21 cellular contexts compared by ENCODE assay signal in the genomic region with DNA sequence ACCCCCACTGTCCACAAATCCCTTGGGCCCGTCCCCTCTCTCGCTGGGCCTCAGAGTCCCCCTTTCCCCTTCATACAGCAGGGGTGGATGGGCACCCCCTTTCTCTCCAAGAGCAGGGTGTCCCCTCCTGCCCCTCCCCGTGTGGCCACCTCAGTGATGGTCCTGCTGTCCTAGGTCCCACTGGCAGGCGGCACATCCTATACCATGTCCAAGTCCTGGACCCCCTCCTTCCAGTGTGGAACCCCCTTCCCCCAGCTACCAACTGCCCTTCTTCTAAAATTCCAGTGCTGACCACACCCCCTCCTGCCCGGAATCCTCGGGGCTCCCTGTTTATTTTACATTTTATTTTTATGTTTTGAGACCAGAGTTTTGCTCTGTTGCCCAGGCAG. TPM values are rescaled to one million over a fixed set of nuclear protein-coding genes. Genes with fewer than 3 reads are reported as not detected.
DNase-seq lines count a peak whose midpoint lies in the region; ATAC-seq, FAIRE-seq and TF ChIP-seq lines count a peak whose summit lies in the region.
"Had no signal": no experiment of that assay in that cellular context is flagged by ENCODE, and none has a peak within 500 bp of the region (broad histone marks: within the 10 kb centered on the region; RNA-seq: fewer than 3 reads in every experiment).

No MANE protein-coding gene starts in this region.

- no peak overlapping the region for H3K23ac ChIP-seq in H9 (ENCODE audit: insufficient read length, low read depth, low read length)

- peak overlapping the region; percentile 59 to 77 for H3K4me3 Mint-ChIP-seq in H9
- peak overlapping the region; percentile 21 for H3K4me3 Mint-ChIP-seq in dendritic cell treated with granulocyte-macrophage colony-stimulating factor and Interleukin-4, amounts not matched to agents 40 ng/mL and 50 ng/mL, for 4 days
- peak overlapping the region; percentile 42 to 86 (median 66) for H3K4me3 Mint-ChIP-seq in naive thymus-derived CD8-positive, alpha-beta T cell
- H3K4me3 Mint-ChIP-seq: activated CD4-positive, alpha-beta T cell treated with anti-CD3 and anti-CD28 coated beads, Interleukin-2, amount 10 ng/mL, durations not matched to agents 24 days and 14 days had no signal

- H2AK5ac ChIP-seq in H9 (ENCODE audit: insufficient read length, low read length): no peak overlapping the region

- intact Hi-C loops in dendritic cell treated with granulocyte-macrophage colony-stimulating factor and Interleukin-4, amounts not matched to agents 40 ng/mL and 50 ng/mL, for 4 days (cut with micrococcal nuclease): no loop called here

- H3K36me3 ChIP-seq in Peyer's patch: no peaks in the 10 kb centered on the region
- H3K36me3 ChIP-seq: colonic mucosa, gastrocnemius medialis, MG63, transverse colon had no signal

- no peak overlapping the region for H3K27ac ChIP-seq in A549
- H3K27ac ChIP-seq in H9 (ENCODE audit: insufficient read length, low read depth, low read length): no peak overlapping the region
- H3K27ac ChIP-seq in foreskin keratinocyte: no peak overlapping the region
- H3K27ac ChIP-seq in Peyer's patch: no peak overlapping the region
- H3K27ac ChIP-seq: colonic mucosa, transverse colon had no signal

- H3K23me2 ChIP-seq in H9 (ENCODE audit: insufficient read length, low read depth, low read length, poor library complexity, severe bottlenecking): peaks cover 14% of the 10 kb centered on the region

- H3K4ac ChIP-seq in H9 (ENCODE audit: low read depth, low read length): no peak overlapping the region

- H4K20me1 ChIP-seq in H9 (ENCODE audit: control insufficient read depth, insufficient read depth, insufficient read length): no peaks in the 10 kb centered on the region

- H3K79me2 ChIP-seq in H9 (ENCODE audit: insufficient read depth, low read length): no peaks in the 10 kb centered on the region

- no peak overlapping the region for H4K8ac ChIP-seq in H9 (replicated peaks; ENCODE audit: insufficient read length, low read depth, low read length)

- no peak for FAIRE-seq in A549 (lab: Jason Lieb, UNC)
- FAIRE-seq: TTC549 had no signal

- H3K18ac ChIP-seq in H9 (ENCODE audit: insufficient read length, low read depth, low read length): no peak overlapping the region

- H2BK15ac ChIP-seq in H9 (ENCODE audit: low read depth, low read length): no peak overlapping the region

- WGBS in A549 (ENCODE audit: missing lambda C conversion rate): 33% methylated on average over 4 of the region's 6 CpGs
- no CpG with 5 or more reads among the region's 6 CpGs for WGBS in H9 (ENCODE audit: extremely low coverage, insufficient read length, low lambda C conversion rate)

- H3K4me2 ChIP-seq in A549: peak overlapping the region; percentile 77
- peak overlapping the region; percentile 48 for H3K4me2 ChIP-seq in H9 (ENCODE audit: insufficient read depth, insufficient read length, low read length)

- TF ChIP-seq RAD21 in A549 (conservative IDR thresholded peaks at IDR 0.05 in 1 of 2, IDR thresholded peaks at IDR 0.05 in 1 of 2): no peak

- no peak overlapping the region for H4K91ac ChIP-seq in H9 (ENCODE audit: insufficient read length, low read depth, low read length)

- TF ChIP-seq POLR2A in A549 (IDR thresholded peaks at IDR 0.05; ENCODE audit: low read length): no peak
- no peak for TF ChIP-seq POLR2A in Peyer's patch (IDR thresholded peaks at IDR 0.05)

- TF ChIP-seq CTCF in A549 (IDR thresholded peaks at IDR 0.05) (no peak), H9 (conservative IDR thresholded peaks at IDR 0.05) (no peak), foreskin keratinocyte (conservative IDR thresholded peaks at IDR 0.05) (no peak), Peyer's patch (IDR thresholded peaks at IDR 0.05) (no peak)

- DNase-seq in A549 (ENCODE audit: low read depth in 1 of 2, low spot score in 1 of 2) (no peak), H9 (no peak), hepatic stellate cell (ENCODE audit: low spot score) (no peak), foreskin keratinocyte (no peak), Peyer's patch (no peak)
- no peak for DNase-seq in naive thymus-derived CD8-positive, alpha-beta T cell
- DNase-seq: activated CD4-positive, alpha-beta T cell treated with anti-CD3 and anti-CD28 coated beads, Interleukin-2, amount 10 ng/mL, durations not matched to agents 24 days and 14 days; activated naive CD4-positive, alpha-beta T cell; colonic mucosa; gastrocnemius medialis; GOT3; MG63; NCI-H1694; NCI-H2227 treated with DMSO at 0.1 percent for 48 hours; NCI-H82; stimulated activated CD4-positive, alpha-beta T cell treated with anti-CD3 and anti-CD28 coated beads, Interleukin-12 subunit alpha, Interleukin-12 subunit beta, amount 100 ng/mL, for 4 hours; transverse colon had no signal

- H3K9me3 ChIP-seq in A549 (no peaks in the 10 kb centered on the region), H9 (ENCODE audit: control insufficient read depth, low read depth, low read length) (no peaks in the 10 kb centered on the region), Peyer's patch (peaks cover 0 to 10% (median 0%) of the 10 kb centered on the region in 4 donors)
- H3K9me3 ChIP-seq: colonic mucosa, MG63 had no signal

- no peak; a peak in 1 of 6 replicates for ATAC-seq in A549
- no peak for ATAC-seq in naive thymus-derived CD8-positive, alpha-beta T cell
- ATAC-seq in HG02678 (IDR thresholded peaks at IDR 0.05; ENCODE audit: unreplicated experiment): no peak
- ATAC-seq in foreskin keratinocyte: no peak
- ATAC-seq: gastrocnemius medialis had no signal

- peak overlapping the region; percentile 14; the same call in 1 of the 2 replicates for H3K14ac ChIP-seq in H9 (ENCODE audit: insufficient read depth, low read length)

- H3K9ac ChIP-seq in H9 (ENCODE audit: extremely low read depth, insufficient read length, low read length): no peak overlapping the region

- H3K27ac Mint-ChIP-seq in H9: no peak overlapping the region; a peak in 1 of 7 replicates
- no peak overlapping the region for H3K27ac Mint-ChIP-seq in dendritic cell treated with granulocyte-macrophage colony-stimulating factor and Interleukin-4, amounts not matched to agents 40 ng/mL and 50 ng/mL, for 4 days
- H3K27ac Mint-ChIP-seq in naive thymus-derived CD8-positive, alpha-beta T cell: peak overlapping the region in 2 of 10 donors; percentile 11 to 15
- H3K27ac Mint-ChIP-seq: activated CD4-positive, alpha-beta T cell treated with anti-CD3 and anti-CD28 coated beads, Interleukin-2, amount 10 ng/mL, durations not matched to agents 24 days and 14 days had no signal

- no peak overlapping the region for H2BK120ac ChIP-seq in H9 (ENCODE audit: low read depth, low read length, poor library complexity, severe bottlenecking)

- H3K56ac ChIP-seq in H9 (ENCODE audit: insufficient read length, low read depth, low read length): no peak overlapping the region

- H3K9me3 Mint-ChIP-seq in H9: peaks cover 20% of the 10 kb centered on the region in 2 experiments
- H3K9me3 Mint-ChIP-seq in dendritic cell treated with granulocyte-macrophage colony-stimulating factor and Interleukin-4, amounts not matched to agents 40 ng/mL and 50 ng/mL, for 4 days: peaks cover 18% of the 10 kb centered on the region
- H3K9me3 Mint-ChIP-seq in naive thymus-derived CD8-positive, alpha-beta T cell: peaks cover 0 to 24% (median 12%) of the 10 kb centered on the region in 9 donors

- H2BK5ac ChIP-seq in H9 (ENCODE audit: insufficient read length, low read length): no peak overlapping the region

- H3K4me1 Mint-ChIP-seq in H9: peaks cover 14 to 17% of the 10 kb centered on the region in 2 experiments
- H3K4me1 Mint-ChIP-seq in dendritic cell treated with granulocyte-macrophage colony-stimulating factor and Interleukin-4, amounts not matched to agents 40 ng/mL and 50 ng/mL, for 4 days (ENCODE audit: low read depth): peaks cover 45% of the 10 kb centered on the region
- peaks cover 8 to 22% (median 12%) of the 10 kb centered on the region in 4 donors for H3K4me1 Mint-ChIP-seq in naive thymus-derived CD8-positive, alpha-beta T cell

- CTCF ChIA-PET in A549 (lab: Yijun Ruan, JAX): interaction anchor here (0.6 kb wide), 1 partner anchor 239 kb away, joined by 3 read pairs; no protein-coding TSS in a partner anchor

- H3K27me3 Mint-ChIP-seq in H9 (ENCODE audit: low read depth): peaks cover 47% of the 10 kb centered on the region
- peaks cover 60% of the 10 kb centered on the region for H3K27me3 Mint-ChIP-seq in dendritic cell treated with granulocyte-macrophage colony-stimulating factor and Interleukin-4, amounts not matched to agents 40 ng/mL and 50 ng/mL, for 4 days
- H3K27me3 Mint-ChIP-seq in naive thymus-derived CD8-positive, alpha-beta T cell: peaks cover 0 to 25% (median 3%) of the 10 kb centered on the region in 5 donors

- H2BK20ac ChIP-seq in H9 (ENCODE audit: low read depth, low read length, poor library complexity, severe bottlenecking): no peak overlapping the region

- peaks cover 13 to 24% (median 20%) of the 10 kb centered on the region in 3 experiments for H3K36me3 Mint-ChIP-seq in H9 (ENCODE audit: insufficient read depth in 1 of 3, low read depth in 3 of 3)
- H3K36me3 Mint-ChIP-seq in dendritic cell treated with granulocyte-macrophage colony-stimulating factor and Interleukin-4, amounts not matched to agents 40 ng/mL and 50 ng/mL, for 4 days (ENCODE audit: low read depth): no peaks in the 10 kb centered on the region
- peaks cover 0 to 23% (median 13%) of the 10 kb centered on the region in 3 donors for H3K36me3 Mint-ChIP-seq in naive thymus-derived CD8-positive, alpha-beta T cell

- H3K79me1 ChIP-seq in H9 (ENCODE audit: insufficient read depth, low read depth, low read length, poor library complexity, severe bottlenecking): no peaks in the 10 kb centered on the region

- no peak overlapping the region for H2AFZ ChIP-seq in H9 (ENCODE audit: low read length)

- H2BK12ac ChIP-seq in H9 (ENCODE audit: insufficient read length, low read depth, low read length): no peak overlapping the region

- no peak overlapping the region for H3T11ph ChIP-seq in H9 (ENCODE audit: low read length)

- no peak for TF ChIP-seq EP300 in A549 (IDR thresholded peaks at IDR 0.05)

- H3K4me3 ChIP-seq in A549 (no peak overlapping the region; the same call in 2 of the 3 replicates), Peyer's patch (no peak overlapping the region)
- H3K4me3 ChIP-seq: colonic mucosa, lung, MG63 had no signal

- H3K4me1 ChIP-seq in A549 (no peaks in the 10 kb centered on the region), H9 (ENCODE audit: insufficient read depth, low read length) (no peaks in the 10 kb centered on the region), foreskin keratinocyte (no peaks in the 10 kb centered on the region), Peyer's patch (peaks cover 0 to 12% (median 3%) of the 10 kb centered on the region in 4 donors)
- H3K4me1 ChIP-seq: colonic mucosa, gastrocnemius medialis had no signal

- POLR2A ChIA-PET in A549 (lab: Yijun Ruan, JAX): no interaction called here
- POLR2A ChIA-PET in naive thymus-derived CD8-positive, alpha-beta T cell (lab: Charles Lee): no interaction called here

- H4K5ac ChIP-seq in H9 (ENCODE audit: insufficient read length, low read depth, low read length): no peak overlapping the region

- peaks cover 2% of the 10 kb centered on the region; the same call in 1 of the 2 replicates for H3K27me3 ChIP-seq in H9 (ENCODE audit: insufficient read depth, low read length)
- H3K27me3 ChIP-seq in foreskin keratinocyte: peaks cover 56% of the 10 kb centered on the region
- peaks cover 0 to 10% of the 10 kb centered on the region in 2 donors for H3K27me3 ChIP-seq in Peyer's patch

RNA-seq across cellular contexts. Expression of gene CPAMD8, which starts 0.8 kb away (rescaled TPM):
- 0.03 and 0.12 TPM in 2 replicates for polyA plus RNA-seq in A549 (2011; rRNA removed)
- polyA plus RNA-seq in A549 (2012; cell fraction: cytosol; rRNA removed): 0.03 and 0.05 TPM in 2 replicates
- 0.01 and 0.09 TPM in 2 replicates for polyA plus RNA-seq in A549 (2012; cell fraction: nucleus; rRNA removed)
- not detected in 3 replicates for polyA plus RNA-seq in A549 (2017; fragmentation: RNase III; extraction: RNeasy Plus Mini Kit Qiagen cat#74134 plus additional on column Dnase treatment)
- 0.41 and 0.54 TPM in 2 replicates for polyA minus RNA-seq in A549 (2011; rRNA and poly(A)+ RNA removed)
- total RNA-seq in H9 (2021): 12.0 and 12.6 TPM in 2 replicates
- 1 to 10 TPM; 6.4 to 7.5 TPM for total RNA-seq in naive thymus-derived CD8-positive, alpha-beta T cell
- polyA plus RNA-seq in naive thymus-derived CD8-positive, alpha-beta T cell: 1 to 10 TPM in 2 of 3 donors, under 1 TPM in 1; 0.89 to 2.1 (median 1.1) TPM
- 0.17 and 0.25 TPM in 2 replicates for total RNA-seq in foreskin keratinocyte
- polyA plus RNA-seq in foreskin keratinocyte: 0.12 and 0.25 TPM in 2 replicates
- 10 to 100 TPM in 1 of 4 donors, 1 to 10 TPM in 3; 2.6 to 10.7 (median 5.2) TPM for total RNA-seq in Peyer's patch

RNA-seq across cellular contexts. Expression of gene HAUS8, which starts 47.8 kb away (rescaled TPM):
- 13.9 and 15.1 TPM in 2 replicates for polyA plus RNA-seq in A549 (2011; rRNA removed)
- polyA plus RNA-seq in A549 (2012; cell fraction: cytosol; rRNA removed): 17.2 and 18.7 TPM in 2 replicates
- 19.3 and 21.3 TPM in 2 replicates for polyA plus RNA-seq in A549 (2012; cell fraction: nucleus; rRNA removed)
- polyA plus RNA-seq in A549 (2017; fragmentation: RNase III; extraction: RNeasy Plus Mini Kit Qiagen cat#74134 plus additional on column Dnase treatment): 15.9 to 16.6 TPM (median 16.2 TPM) in 3 replicates
- 6.4 and 13.5 TPM in 2 replicates for polyA minus RNA-seq in A549 (2011; rRNA and poly(A)+ RNA removed)
- 27.8 and 29.4 TPM in 2 replicates for total RNA-seq in H9 (2021)
- 10 to 100 TPM; 18.3 to 20.4 TPM for total RNA-seq in naive thymus-derived CD8-positive, alpha-beta T cell
- polyA plus RNA-seq in naive thymus-derived CD8-positive, alpha-beta T cell: 10 to 100 TPM in 1 of 3 donors, 1 to 10 TPM in 2; 5.3 to 11.9 (median 5.9) TPM
- total RNA-seq in foreskin keratinocyte: 15.6 and 18.1 TPM in 2 replicates
- polyA plus RNA-seq in foreskin keratinocyte: 18.7 and 20.6 TPM in 2 replicates
- 10 to 100 TPM in 2 of 4 donors, 1 to 10 TPM in 2; 9.7 to 29.7 (median 10.1) TPM for total RNA-seq in Peyer's patch

RNA-seq across cellular contexts. Expression of gene MYO9B, which starts 48.2 kb away (rescaled TPM):
- polyA plus RNA-seq in A549 (2011; rRNA removed) (13.0 and 18.9 TPM in 2 replicates), A549 (2017; fragmentation: RNase III; extraction: RNeasy Plus Mini Kit Qiagen cat#74134 plus additional on column Dnase treatment) (23.9 to 28.1 TPM (median 27.7 TPM) in 3 replicates), foreskin keratinocyte (29.1 and 32.6 TPM in 2 replicates)
- polyA plus RNA-seq in A549 (2012; cell fraction: cytosol; rRNA removed): 18.7 and 25.6 TPM in 2 replicates
- 68.0 and 89.4 TPM in 2 replicates for polyA plus RNA-seq in A549 (2012; cell fraction: nucleus; rRNA removed)
- polyA minus RNA-seq in A549 (2011; rRNA and poly(A)+ RNA removed): 34.1 and 36.5 TPM in 2 replicates
- total RNA-seq in H9 (2021) (58.5 and 58.6 TPM in 2 replicates), foreskin keratinocyte (41.3 and 48.6 TPM in 2 replicates), Peyer's patch (100 to 1,000 TPM in 3 of 4 donors, 10 to 100 TPM in 1; 65.3 to 578 (median 143) TPM)
- total RNA-seq in naive thymus-derived CD8-positive, alpha-beta T cell: 100 to 1,000 TPM; 169 to 171 TPM
- polyA plus RNA-seq in naive thymus-derived CD8-positive, alpha-beta T cell: 10 to 100 TPM in 1 of 3 donors, 1 to 10 TPM in 2; 3.3 to 22.3 (median 8.0) TPM
